In the genomic region with DNA sequence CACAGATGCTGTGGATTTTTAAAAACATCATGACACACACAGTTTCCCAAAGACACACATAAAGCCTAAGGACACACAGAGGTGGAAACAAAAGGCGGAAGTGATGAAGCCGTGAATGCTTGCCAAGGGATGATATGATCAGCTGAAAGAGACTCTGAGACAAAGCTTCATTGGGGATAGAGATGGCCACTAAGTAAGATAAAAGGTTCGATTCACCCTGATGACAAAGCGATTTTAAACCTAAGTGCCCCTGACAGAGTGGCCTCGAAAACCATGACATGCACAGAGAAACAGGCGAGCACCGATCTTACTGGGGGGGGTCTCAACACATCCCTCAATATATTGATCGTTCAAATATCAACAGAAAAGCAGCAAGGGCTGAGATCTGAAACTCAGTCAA, we compare ENCODE assay signal across 2 cellular contexts.
TF ChIP-seq lines count a peak whose summit lies in the region.

No MANE protein-coding gene starts in this region.

TF ChIP-seq in liver, 16 proteins besides CTCF, POLR2A, EP300 and RAD21:
- TF ChIP-seq, protein P1, sequence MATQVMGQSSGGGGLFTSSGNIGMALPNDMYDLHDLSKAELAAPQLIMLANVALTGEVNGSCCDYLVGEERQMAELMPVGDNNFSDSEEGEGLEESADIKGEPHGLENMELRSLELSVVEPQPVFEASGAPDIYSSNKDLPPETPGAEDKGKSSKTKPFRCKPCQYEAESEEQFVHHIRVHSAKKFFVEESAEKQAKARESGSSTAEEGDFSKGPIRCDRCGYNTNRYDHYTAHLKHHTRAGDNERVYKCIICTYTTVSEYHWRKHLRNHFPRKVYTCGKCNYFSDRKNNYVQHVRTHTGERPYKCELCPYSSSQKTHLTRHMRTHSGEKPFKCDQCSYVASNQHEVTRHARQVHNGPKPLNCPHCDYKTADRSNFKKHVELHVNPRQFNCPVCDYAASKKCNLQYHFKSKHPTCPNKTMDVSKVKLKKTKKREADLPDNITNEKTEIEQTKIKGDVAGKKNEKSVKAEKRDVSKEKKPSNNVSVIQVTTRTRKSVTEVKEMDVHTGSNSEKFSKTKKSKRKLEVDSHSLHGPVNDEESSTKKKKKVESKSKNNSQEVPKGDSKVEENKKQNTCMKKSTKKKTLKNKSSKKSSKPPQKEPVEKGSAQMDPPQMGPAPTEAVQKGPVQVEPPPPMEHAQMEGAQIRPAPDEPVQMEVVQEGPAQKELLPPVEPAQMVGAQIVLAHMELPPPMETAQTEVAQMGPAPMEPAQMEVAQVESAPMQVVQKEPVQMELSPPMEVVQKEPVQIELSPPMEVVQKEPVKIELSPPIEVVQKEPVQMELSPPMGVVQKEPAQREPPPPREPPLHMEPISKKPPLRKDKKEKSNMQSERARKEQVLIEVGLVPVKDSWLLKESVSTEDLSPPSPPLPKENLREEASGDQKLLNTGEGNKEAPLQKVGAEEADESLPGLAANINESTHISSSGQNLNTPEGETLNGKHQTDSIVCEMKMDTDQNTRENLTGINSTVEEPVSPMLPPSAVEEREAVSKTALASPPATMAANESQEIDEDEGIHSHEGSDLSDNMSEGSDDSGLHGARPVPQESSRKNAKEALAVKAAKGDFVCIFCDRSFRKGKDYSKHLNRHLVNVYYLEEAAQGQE (IDR thresholded peaks at IDR 0.05): no peak
- TF ChIP-seq HNF4A (conservative IDR thresholded peaks at IDR 0.05) (no peak), EGR1 (IDR thresholded peaks at IDR 0.05; ENCODE audit: low read depth in 2 of 2) (no peak)
- TF ChIP-seq, protein P2, sequence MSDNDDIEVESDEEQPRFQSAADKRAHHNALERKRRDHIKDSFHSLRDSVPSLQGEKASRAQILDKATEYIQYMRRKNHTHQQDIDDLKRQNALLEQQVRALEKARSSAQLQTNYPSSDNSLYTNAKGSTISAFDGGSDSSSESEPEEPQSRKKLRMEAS (IDR thresholded peaks at IDR 0.05): no peak

TF ChIP-seq in HepG2, 621 proteins besides CTCF, POLR2A, EP300 and RAD21 (continued from another document):
- TF ChIP-seq ZNF780A (CRISPR knock-in tag; IDR thresholded peaks at IDR 0.05): no peak
- TF ChIP-seq ZNF317 (CRISPR knock-in tag; IDR thresholded peaks at IDR 0.05): no peak
- TF ChIP-seq ZNF446 (CRISPR knock-in tag; IDR thresholded peaks at IDR 0.05): no peak
- TF ChIP-seq SIX1 (CRISPR knock-in tag; IDR thresholded peaks at IDR 0.05; ENCODE audit: borderline replicate concordance): no peak
- no peak for TF ChIP-seq RNF2 (conservative IDR thresholded peaks at IDR 0.05; ENCODE audit: low read depth)
- TF ChIP-seq, protein P3, sequence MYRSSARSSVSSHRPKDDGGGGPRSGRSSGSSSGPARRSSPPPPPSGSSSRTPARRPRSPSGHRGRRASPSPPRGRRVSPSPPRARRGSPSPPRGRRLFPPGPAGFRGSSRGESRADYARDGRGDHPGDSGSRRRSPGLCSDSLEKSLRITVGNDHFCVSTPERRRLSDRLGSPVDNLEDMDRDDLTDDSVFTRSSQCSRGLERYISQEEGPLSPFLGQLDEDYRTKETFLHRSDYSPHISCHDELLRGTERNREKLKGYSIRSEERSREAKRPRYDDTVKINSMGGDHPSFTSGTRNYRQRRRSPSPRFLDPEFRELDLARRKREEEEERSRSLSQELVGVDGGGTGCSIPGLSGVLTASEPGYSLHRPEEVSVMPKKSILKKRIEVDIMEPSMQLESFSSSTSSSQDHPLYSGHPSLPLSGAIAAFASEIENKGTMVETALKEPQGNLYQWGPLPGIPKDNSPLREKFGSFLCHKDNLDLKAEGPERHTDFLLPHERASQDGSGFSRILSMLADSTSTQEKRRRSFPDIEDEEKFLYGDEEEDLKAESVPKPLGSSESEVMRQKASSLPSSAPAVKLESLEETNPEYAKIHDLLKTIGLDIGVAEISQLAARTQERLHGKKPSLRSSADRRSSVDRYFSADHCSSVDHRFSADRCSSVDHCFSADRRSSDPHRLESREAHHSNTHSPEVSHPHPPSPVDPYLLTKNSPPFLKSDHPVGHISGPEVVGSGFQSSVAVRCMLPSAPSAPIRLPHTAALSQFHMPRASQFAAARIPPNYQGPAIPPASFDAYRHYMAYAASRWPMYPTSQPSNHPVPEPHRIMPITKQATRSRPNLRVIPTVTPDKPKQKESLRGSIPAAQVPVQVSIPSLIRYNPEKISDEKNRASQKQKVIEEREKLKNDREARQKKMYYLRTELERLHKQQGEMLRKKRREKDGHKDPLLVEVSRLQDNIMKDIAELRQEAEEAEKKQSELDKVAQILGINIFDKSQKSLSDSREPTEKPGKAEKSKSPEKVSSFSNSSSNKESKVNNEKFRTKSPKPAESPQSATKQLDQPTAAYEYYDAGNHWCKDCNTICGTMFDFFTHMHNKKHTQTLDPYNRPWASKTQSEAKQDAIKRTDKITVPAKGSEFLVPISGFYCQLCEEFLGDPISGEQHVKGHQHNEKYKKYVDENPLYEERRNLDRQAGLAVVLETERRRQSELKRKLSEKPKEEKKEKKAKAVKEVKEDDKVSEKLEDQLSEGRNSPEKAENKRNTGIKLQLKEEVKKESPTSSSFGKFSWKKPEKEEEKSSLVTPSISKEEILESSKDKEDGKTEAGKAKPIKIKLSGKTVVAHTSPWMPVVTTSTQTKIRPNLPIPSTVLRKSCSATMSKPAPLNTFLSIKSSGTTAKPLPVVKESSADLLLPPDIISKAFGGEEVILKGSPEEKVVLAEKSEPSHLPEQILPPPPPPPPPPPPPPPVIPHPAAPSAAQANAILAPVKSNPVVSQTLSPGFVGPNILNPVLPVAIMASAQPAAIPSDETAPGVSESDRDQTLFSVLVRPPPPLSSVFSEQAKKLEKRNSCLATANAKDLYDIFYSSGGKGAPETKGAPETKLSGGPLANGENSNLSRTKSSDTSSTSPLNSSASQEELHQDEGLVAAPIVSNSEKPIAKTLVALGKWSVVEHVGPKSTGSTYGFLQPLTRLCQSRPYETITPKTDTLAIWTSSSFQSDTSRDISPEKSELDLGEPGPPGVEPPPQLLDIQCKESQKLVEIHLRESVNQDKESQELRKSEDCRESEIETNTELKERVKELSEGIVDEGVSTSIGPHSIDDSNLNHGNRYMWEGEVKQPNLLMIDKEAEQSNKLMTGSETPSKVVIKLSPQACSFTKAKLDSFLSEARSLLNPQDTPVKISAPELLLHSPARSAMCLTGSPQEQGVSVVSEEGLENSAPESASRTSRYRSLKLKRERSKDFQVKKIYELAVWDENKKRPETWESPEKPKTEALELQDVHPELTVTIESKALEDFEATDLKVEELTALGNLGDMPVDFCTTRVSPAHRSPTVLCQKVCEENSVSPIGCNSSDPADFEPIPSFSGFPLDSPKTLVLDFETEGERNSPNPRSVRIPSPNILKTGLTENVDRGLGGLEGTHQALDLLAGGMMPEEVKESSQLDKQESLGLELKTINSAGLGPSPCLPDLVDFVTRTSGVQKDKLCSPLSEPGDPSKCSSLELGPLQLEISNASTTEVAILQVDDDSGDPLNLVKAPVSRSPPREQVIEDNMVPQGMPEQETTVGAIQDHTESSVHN (CRISPR knock-in tag; IDR thresholded peaks at IDR 0.05): no peak
- TF ChIP-seq, protein P4, sequence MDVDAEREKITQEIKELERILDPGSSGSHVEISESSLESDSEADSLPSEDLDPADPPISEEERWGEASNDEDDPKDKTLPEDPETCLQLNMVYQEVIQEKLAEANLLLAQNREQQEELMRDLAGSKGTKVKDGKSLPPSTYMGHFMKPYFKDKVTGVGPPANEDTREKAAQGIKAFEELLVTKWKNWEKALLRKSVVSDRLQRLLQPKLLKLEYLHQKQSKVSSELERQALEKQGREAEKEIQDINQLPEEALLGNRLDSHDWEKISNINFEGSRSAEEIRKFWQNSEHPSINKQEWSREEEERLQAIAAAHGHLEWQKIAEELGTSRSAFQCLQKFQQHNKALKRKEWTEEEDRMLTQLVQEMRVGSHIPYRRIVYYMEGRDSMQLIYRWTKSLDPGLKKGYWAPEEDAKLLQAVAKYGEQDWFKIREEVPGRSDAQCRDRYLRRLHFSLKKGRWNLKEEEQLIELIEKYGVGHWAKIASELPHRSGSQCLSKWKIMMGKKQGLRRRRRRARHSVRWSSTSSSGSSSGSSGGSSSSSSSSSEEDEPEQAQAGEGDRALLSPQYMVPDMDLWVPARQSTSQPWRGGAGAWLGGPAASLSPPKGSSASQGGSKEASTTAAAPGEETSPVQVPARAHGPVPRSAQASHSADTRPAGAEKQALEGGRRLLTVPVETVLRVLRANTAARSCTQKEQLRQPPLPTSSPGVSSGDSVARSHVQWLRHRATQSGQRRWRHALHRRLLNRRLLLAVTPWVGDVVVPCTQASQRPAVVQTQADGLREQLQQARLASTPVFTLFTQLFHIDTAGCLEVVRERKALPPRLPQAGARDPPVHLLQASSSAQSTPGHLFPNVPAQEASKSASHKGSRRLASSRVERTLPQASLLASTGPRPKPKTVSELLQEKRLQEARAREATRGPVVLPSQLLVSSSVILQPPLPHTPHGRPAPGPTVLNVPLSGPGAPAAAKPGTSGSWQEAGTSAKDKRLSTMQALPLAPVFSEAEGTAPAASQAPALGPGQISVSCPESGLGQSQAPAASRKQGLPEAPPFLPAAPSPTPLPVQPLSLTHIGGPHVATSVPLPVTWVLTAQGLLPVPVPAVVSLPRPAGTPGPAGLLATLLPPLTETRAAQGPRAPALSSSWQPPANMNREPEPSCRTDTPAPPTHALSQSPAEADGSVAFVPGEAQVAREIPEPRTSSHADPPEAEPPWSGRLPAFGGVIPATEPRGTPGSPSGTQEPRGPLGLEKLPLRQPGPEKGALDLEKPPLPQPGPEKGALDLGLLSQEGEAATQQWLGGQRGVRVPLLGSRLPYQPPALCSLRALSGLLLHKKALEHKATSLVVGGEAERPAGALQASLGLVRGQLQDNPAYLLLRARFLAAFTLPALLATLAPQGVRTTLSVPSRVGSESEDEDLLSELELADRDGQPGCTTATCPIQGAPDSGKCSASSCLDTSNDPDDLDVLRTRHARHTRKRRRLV (CRISPR knock-in tag; IDR thresholded peaks at IDR 0.05): no peak
- TF ChIP-seq, protein P5, sequence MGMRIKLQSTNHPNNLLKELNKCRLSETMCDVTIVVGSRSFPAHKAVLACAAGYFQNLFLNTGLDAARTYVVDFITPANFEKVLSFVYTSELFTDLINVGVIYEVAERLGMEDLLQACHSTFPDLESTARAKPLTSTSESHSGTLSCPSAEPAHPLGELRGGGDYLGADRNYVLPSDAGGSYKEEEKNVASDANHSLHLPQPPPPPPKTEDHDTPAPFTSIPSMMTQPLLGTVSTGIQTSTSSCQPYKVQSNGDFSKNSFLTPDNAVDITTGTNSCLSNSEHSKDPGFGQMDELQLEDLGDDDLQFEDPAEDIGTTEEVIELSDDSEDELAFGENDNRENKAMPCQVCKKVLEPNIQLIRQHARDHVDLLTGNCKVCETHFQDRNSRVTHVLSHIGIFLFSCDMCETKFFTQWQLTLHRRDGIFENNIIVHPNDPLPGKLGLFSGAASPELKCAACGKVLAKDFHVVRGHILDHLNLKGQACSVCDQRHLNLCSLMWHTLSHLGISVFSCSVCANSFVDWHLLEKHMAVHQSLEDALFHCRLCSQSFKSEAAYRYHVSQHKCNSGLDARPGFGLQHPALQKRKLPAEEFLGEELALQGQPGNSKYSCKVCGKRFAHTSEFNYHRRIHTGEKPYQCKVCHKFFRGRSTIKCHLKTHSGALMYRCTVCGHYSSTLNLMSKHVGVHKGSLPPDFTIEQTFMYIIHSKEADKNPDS (CRISPR knock-in tag; IDR thresholded peaks at IDR 0.05): no peak
- TF ChIP-seq ZNF256 (CRISPR knock-in tag; conservative IDR thresholded peaks at IDR 0.05): no peak
- no peak for TF ChIP-seq MAFF (IDR thresholded peaks at IDR 0.05; ENCODE audit: low read depth, low read length)
- no peak for TF ChIP-seq ZNF747 (CRISPR knock-in tag; IDR thresholded peaks at IDR 0.05; ENCODE audit: borderline replicate concordance)
- no peak for TF ChIP-seq SOX13 (IDR thresholded peaks at IDR 0.05)
- TF ChIP-seq SOX13 (CRISPR knock-in tag; conservative IDR thresholded peaks at IDR 0.05 in 1 of 2, IDR thresholded peaks at IDR 0.05 in 1 of 2): no peak
- no peak for TF ChIP-seq MATR3 (CRISPR knock-in tag; IDR thresholded peaks at IDR 0.05)
- TF ChIP-seq, protein P6, sequence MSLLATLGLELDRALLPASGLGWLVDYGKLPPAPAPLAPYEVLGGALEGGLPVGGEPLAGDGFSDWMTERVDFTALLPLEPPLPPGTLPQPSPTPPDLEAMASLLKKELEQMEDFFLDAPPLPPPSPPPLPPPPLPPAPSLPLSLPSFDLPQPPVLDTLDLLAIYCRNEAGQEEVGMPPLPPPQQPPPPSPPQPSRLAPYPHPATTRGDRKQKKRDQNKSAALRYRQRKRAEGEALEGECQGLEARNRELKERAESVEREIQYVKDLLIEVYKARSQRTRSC (CRISPR knock-in tag; IDR thresholded peaks at IDR 0.05; ENCODE audit: low read depth): no peak
- TF ChIP-seq ADNP (CRISPR knock-in tag; IDR thresholded peaks at IDR 0.05): no peak
- TF ChIP-seq, protein P7, sequence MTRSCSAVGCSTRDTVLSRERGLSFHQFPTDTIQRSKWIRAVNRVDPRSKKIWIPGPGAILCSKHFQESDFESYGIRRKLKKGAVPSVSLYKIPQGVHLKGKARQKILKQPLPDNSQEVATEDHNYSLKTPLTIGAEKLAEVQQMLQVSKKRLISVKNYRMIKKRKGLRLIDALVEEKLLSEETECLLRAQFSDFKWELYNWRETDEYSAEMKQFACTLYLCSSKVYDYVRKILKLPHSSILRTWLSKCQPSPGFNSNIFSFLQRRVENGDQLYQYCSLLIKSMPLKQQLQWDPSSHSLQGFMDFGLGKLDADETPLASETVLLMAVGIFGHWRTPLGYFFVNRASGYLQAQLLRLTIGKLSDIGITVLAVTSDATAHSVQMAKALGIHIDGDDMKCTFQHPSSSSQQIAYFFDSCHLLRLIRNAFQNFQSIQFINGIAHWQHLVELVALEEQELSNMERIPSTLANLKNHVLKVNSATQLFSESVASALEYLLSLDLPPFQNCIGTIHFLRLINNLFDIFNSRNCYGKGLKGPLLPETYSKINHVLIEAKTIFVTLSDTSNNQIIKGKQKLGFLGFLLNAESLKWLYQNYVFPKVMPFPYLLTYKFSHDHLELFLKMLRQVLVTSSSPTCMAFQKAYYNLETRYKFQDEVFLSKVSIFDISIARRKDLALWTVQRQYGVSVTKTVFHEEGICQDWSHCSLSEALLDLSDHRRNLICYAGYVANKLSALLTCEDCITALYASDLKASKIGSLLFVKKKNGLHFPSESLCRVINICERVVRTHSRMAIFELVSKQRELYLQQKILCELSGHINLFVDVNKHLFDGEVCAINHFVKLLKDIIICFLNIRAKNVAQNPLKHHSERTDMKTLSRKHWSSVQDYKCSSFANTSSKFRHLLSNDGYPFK (CRISPR knock-in tag; IDR thresholded peaks at IDR 0.05; ENCODE audit: borderline replicate concordance): no peak
- no peak for TF ChIP-seq KLF15 (CRISPR knock-in tag; IDR thresholded peaks at IDR 0.05; ENCODE audit: borderline replicate concordance)
- no peak for TF ChIP-seq MTF2 (CRISPR knock-in tag; IDR thresholded peaks at IDR 0.05; ENCODE audit: borderline replicate concordance)
- TF ChIP-seq HNRNPK (IDR thresholded peaks at IDR 0.05; ENCODE audit: low read depth, low read length, poor library complexity, severe bottlenecking): no peak
